1 cellular context compared by ENCODE assay signal in genomic region chr1:6624712-6625578, GRCh38.
TF ChIP-seq lines count a peak whose summit lies in the region.

Gene THAP3, plus strand, starts transcription at chr1:6624868. Its CDS starts 351 bp downstream, at chr1:6625219.

TF ChIP-seq in HepG2, 621 proteins besides CTCF, POLR2A, EP300 and RAD21 (continued from another document and continues in another):
- no peak for TF ChIP-seq ZUFSP (CRISPR knock-in tag; IDR thresholded peaks at IDR 0.05; ENCODE audit: borderline replicate concordance)
- TF ChIP-seq ZNF644 (CRISPR knock-in tag; IDR thresholded peaks at IDR 0.05; ENCODE audit: low read depth): peak; percentile 60; the same call in 1 of the 2 replicates
- TF ChIP-seq ZBTB14 (CRISPR knock-in tag; IDR thresholded peaks at IDR 0.05): no peak
- TF ChIP-seq MXD1 (CRISPR knock-in tag; IDR thresholded peaks at IDR 0.05): no peak; the same call in none of the 2 replicates
- peak; percentile 70 for TF ChIP-seq SAP130 (CRISPR knock-in tag; IDR thresholded peaks at IDR 0.05; ENCODE audit: low read depth)
- peak; percentile 62 for TF ChIP-seq ZNF616 (CRISPR knock-in tag; IDR thresholded peaks at IDR 0.05; ENCODE audit: low read depth)
- TF ChIP-seq PHF20 (CRISPR knock-in tag; IDR thresholded peaks at IDR 0.05): peak; percentile 30; the same call in 1 of the 2 replicates
- no peak for TF ChIP-seq ZNF296 (CRISPR knock-in tag; conservative IDR thresholded peaks at IDR 0.05)
- no peak for TF ChIP-seq HMGA1 (CRISPR knock-in tag; conservative IDR thresholded peaks at IDR 0.05)
- no peak for TF ChIP-seq ZNF180 (CRISPR knock-in tag; IDR thresholded peaks at IDR 0.05; ENCODE audit: borderline replicate concordance, low read depth)
- TF ChIP-seq AGO1 (IDR thresholded peaks at IDR 0.05; ENCODE audit: low read depth, low read length, poor library complexity, severe bottlenecking): peak; percentile 29
- TF ChIP-seq KIAA2018 (CRISPR knock-in tag; IDR thresholded peaks at IDR 0.05; ENCODE audit: borderline replicate concordance): no peak
- TF ChIP-seq ZNF264 (CRISPR knock-in tag; IDR thresholded peaks at IDR 0.05): peak; percentile 40; the same call in 1 of the 2 replicates
- no peak for TF ChIP-seq PLSCR1 (CRISPR knock-in tag; IDR thresholded peaks at IDR 0.05; ENCODE audit: borderline replicate concordance)
- peak; percentile 84 for TF ChIP-seq HOXA3 (CRISPR knock-in tag; IDR thresholded peaks at IDR 0.05)
- TF ChIP-seq ARHGAP35 (CRISPR knock-in tag; IDR thresholded peaks at IDR 0.05; ENCODE audit: borderline replicate concordance): no peak
- TF ChIP-seq ZBTB46 (CRISPR knock-in tag; IDR thresholded peaks at IDR 0.05; ENCODE audit: borderline replicate concordance): no peak
- no peak for TF ChIP-seq FOXO4 (CRISPR knock-in tag; conservative IDR thresholded peaks at IDR 0.05)
- TF ChIP-seq SALL1 (CRISPR knock-in tag; IDR thresholded peaks at IDR 0.05): peak; percentile 41
- TF ChIP-seq ZNF20 (CRISPR knock-in tag; IDR thresholded peaks at IDR 0.05): no peak
- TF ChIP-seq CEBPZ (IDR thresholded peaks at IDR 0.05; ENCODE audit: low read length): no peak
- no peak for TF ChIP-seq ZNF550 (CRISPR knock-in tag; IDR thresholded peaks at IDR 0.05; ENCODE audit: borderline replicate concordance)
- no peak for TF ChIP-seq SIX1 (CRISPR knock-in tag; IDR thresholded peaks at IDR 0.05; ENCODE audit: borderline replicate concordance)
- TF ChIP-seq FIP1L1 (IDR thresholded peaks at IDR 0.05; ENCODE audit: borderline replicate concordance, insufficient read depth, low read depth, low read length): no peak
- TF ChIP-seq ATM (IDR thresholded peaks at IDR 0.05; ENCODE audit: borderline replicate concordance): no peak
- no peak for TF ChIP-seq ZNF232 (CRISPR knock-in tag; IDR thresholded peaks at IDR 0.05; ENCODE audit: borderline replicate concordance)
- TF ChIP-seq MYPOP (CRISPR knock-in tag; IDR thresholded peaks at IDR 0.05): no peak
- TF ChIP-seq ZNF101 (CRISPR knock-in tag; IDR thresholded peaks at IDR 0.05; ENCODE audit: borderline replicate concordance, low read depth): no peak
- TF ChIP-seq MEIS2 (CRISPR knock-in tag; IDR thresholded peaks at IDR 0.05): 0 out of 2 replicates have a peak, but pooled peaks have one; percentile 53
- no peak for TF ChIP-seq CBFB (CRISPR knock-in tag; IDR thresholded peaks at IDR 0.05)
- TF ChIP-seq ZFP41 (CRISPR knock-in tag; IDR thresholded peaks at IDR 0.05; ENCODE audit: borderline replicate concordance): no peak
- no peak for TF ChIP-seq GLI4 (CRISPR knock-in tag; IDR thresholded peaks at IDR 0.05; ENCODE audit: borderline replicate concordance)
- 0 out of 2 replicates have a peak, but pooled peaks have one; percentile 7 for TF ChIP-seq FOXO1 (CRISPR knock-in tag; IDR thresholded peaks at IDR 0.05)
- no peak for TF ChIP-seq ELF1 (CRISPR knock-in tag; IDR thresholded peaks at IDR 0.05)
- TF ChIP-seq ZFP36L2 (CRISPR knock-in tag; IDR thresholded peaks at IDR 0.05): no peak
- TF ChIP-seq HNRNPLL (IDR thresholded peaks at IDR 0.05; ENCODE audit: low read depth, low read length, poor library complexity, severe bottlenecking): peak; percentile 47
